In genomic region chr6:4125933-4126864, GRCh38 we compare ENCODE assay signal across 9 cellular contexts. TPM values are rescaled to one million over a fixed set of nuclear protein-coding genes. Genes with fewer than 3 reads are reported as not detected.
A peak's percentile ranks its signal among the peaks of the same experiment; 100 is the strongest.
DNase-seq lines count a peak whose midpoint lies in the region; ATAC-seq and TF ChIP-seq lines count a peak whose summit lies in the region.
"Had no signal": no experiment of that assay in that cellular context is flagged by ENCODE, and none has a peak within 500 bp of the region (broad histone marks: within the 10 kb centered on the region; RNA-seq: fewer than 3 reads in every experiment).

No MANE protein-coding gene starts in this region.

- CTCF ChIA-PET in activated CD8-positive, alpha-beta memory T cell treated with anti-CD3 and anti-CD28 coated beads, Interleukin-2, amount 10 ng/mL, durations not matched to agents 7 days and 5 days (lab: Charles Lee), result no interaction called here

- peak; percentile 67 for ATAC-seq in activated T-helper 17 cell treated with anti-CD3 and anti-CD28 coated beads, Interleukin-2, amount 50 U/mL, for 72 hours (replicated peaks)
- ATAC-seq in heart right ventricle (peak in 4 of 8 donors; percentile 49 to 94 (median 76)), HG03039 (IDR thresholded peaks at IDR 0.05; ENCODE audit: unreplicated experiment) (no peak)
- ATAC-seq in stimulated activated effector memory CD8-positive, alpha-beta T cell treated with anti-CD3 and anti-CD28 coated beads, Interleukin-12 subunit alpha, Interleukin-12 subunit beta, amount 100 ng/mL, for 72 hours, result peak; percentile 75
- no peak for ATAC-seq in activated CD8-positive, alpha-beta memory T cell treated with anti-CD3 and anti-CD28 coated beads, Interleukin-2, amount 10 ng/mL, durations not matched to agents 7 days and 5 days

- H3K4me1 ChIP-seq in heart right ventricle, result peaks cover 0 to 17% (median 7%) of the 10 kb centered on the region in 9 donors

- DNase-seq in HK-2 (ENCODE audit: unreplicated experiment) (peak; percentile 13), heart right ventricle (no peak), NCI-H1417 treated with DMSO at 0.1 percent for 48 hours (lab: John Stamatoyannopoulos, UW) (no peak)
- DNase-seq in stimulated activated effector memory CD8-positive, alpha-beta T cell treated with anti-CD3 and anti-CD28 coated beads, Interleukin-12 subunit alpha, Interleukin-12 subunit beta, amount 100 ng/mL, for 72 hours (ENCODE audit: low spot score in 2 of 2), result no peak
- no peak for DNase-seq in activated CD8-positive, alpha-beta memory T cell treated with anti-CD3 and anti-CD28 coated beads, Interleukin-2, amount 10 ng/mL, durations not matched to agents 7 days and 5 days
- DNase-seq in effector CD4-positive, alpha-beta T cell, result no peak
- DNase-seq: activated effector memory CD4-positive, alpha-beta T cell treated with anti-CD3 and anti-CD28 coated beads, Interleukin-2, amount 50 U/mL, for 16 hours had no signal

- H3K27me3 Mint-ChIP-seq in activated T-helper 17 cell treated with anti-CD3 and anti-CD28 coated beads, Interleukin-2, amount 50 U/mL, for 72 hours, result no peaks in the 10 kb centered on the region
- no peaks in the 10 kb centered on the region for H3K27me3 Mint-ChIP-seq in activated CD8-positive, alpha-beta memory T cell treated with anti-CD3 and anti-CD28 coated beads, Interleukin-2, amount 10 ng/mL, durations not matched to agents 7 days and 5 days

- peak overlapping the region; percentile 11 for H3K27ac Mint-ChIP-seq in activated T-helper 17 cell treated with anti-CD3 and anti-CD28 coated beads, Interleukin-2, amount 50 U/mL, for 72 hours
- H3K27ac Mint-ChIP-seq in stimulated activated effector memory CD8-positive, alpha-beta T cell treated with anti-CD3 and anti-CD28 coated beads, Interleukin-12 subunit alpha, Interleukin-12 subunit beta, amount 100 ng/mL, for 72 hours, result peak overlapping the region; percentile 42
- H3K27ac Mint-ChIP-seq in activated CD8-positive, alpha-beta memory T cell treated with anti-CD3 and anti-CD28 coated beads, Interleukin-2, amount 10 ng/mL, durations not matched to agents 7 days and 5 days, result no peak overlapping the region

- peaks cover 0 to 100% (median 70%) of the 10 kb centered on the region in 9 donors for H3K36me3 ChIP-seq in heart right ventricle

- peak in 5 of 9 donors; percentile 8 to 25 (median 16) for TF ChIP-seq CTCF in heart right ventricle (IDR thresholded peaks at IDR 0.05)

- H3K36me3 Mint-ChIP-seq in activated T-helper 17 cell treated with anti-CD3 and anti-CD28 coated beads, Interleukin-2, amount 50 U/mL, for 72 hours (ENCODE audit: low read depth), result peaks cover 93% of the 10 kb centered on the region
- H3K36me3 Mint-ChIP-seq in stimulated activated effector memory CD8-positive, alpha-beta T cell treated with anti-CD3 and anti-CD28 coated beads, Interleukin-12 subunit alpha, Interleukin-12 subunit beta, amount 100 ng/mL, for 72 hours, result peaks cover 95% of the 10 kb centered on the region
- H3K36me3 Mint-ChIP-seq in activated CD8-positive, alpha-beta memory T cell treated with anti-CD3 and anti-CD28 coated beads, Interleukin-2, amount 10 ng/mL, durations not matched to agents 7 days and 5 days, result peaks cover 59% of the 10 kb centered on the region

- intact Hi-C loops in heart right ventricle (cut with DNase I), result loop anchor here in 3 of 10 donors (2.0 to 10.0 kb wide), 3 partner anchors 63 to 71 kb away; no protein-coding TSS in a partner anchor

- H3K9me3 Mint-ChIP-seq in activated T-helper 17 cell treated with anti-CD3 and anti-CD28 coated beads, Interleukin-2, amount 50 U/mL, for 72 hours, result no peaks in the 10 kb centered on the region
- H3K9me3 Mint-ChIP-seq in stimulated activated effector memory CD8-positive, alpha-beta T cell treated with anti-CD3 and anti-CD28 coated beads, Interleukin-12 subunit alpha, Interleukin-12 subunit beta, amount 100 ng/mL, for 72 hours, result no peaks in the 10 kb centered on the region
- H3K9me3 Mint-ChIP-seq in activated CD8-positive, alpha-beta memory T cell treated with anti-CD3 and anti-CD28 coated beads, Interleukin-2, amount 10 ng/mL, durations not matched to agents 7 days and 5 days (ENCODE audit: low read depth), result peaks cover 3% of the 10 kb centered on the region

- no peak overlapping the region for H3K4me3 Mint-ChIP-seq in activated T-helper 17 cell treated with anti-CD3 and anti-CD28 coated beads, Interleukin-2, amount 50 U/mL, for 72 hours
- H3K4me3 Mint-ChIP-seq in stimulated activated effector memory CD8-positive, alpha-beta T cell treated with anti-CD3 and anti-CD28 coated beads, Interleukin-12 subunit alpha, Interleukin-12 subunit beta, amount 100 ng/mL, for 72 hours, result no peak overlapping the region
- H3K4me3 Mint-ChIP-seq in activated CD8-positive, alpha-beta memory T cell treated with anti-CD3 and anti-CD28 coated beads, Interleukin-2, amount 10 ng/mL, durations not matched to agents 7 days and 5 days, result no peak overlapping the region

- H3K4me3 ChIP-seq in heart right ventricle, result no peak overlapping the region

- H3K9me3 ChIP-seq in heart right ventricle, result no peaks in the 10 kb centered on the region

- WGBS in heart right ventricle, 2 donors, result 68 to 70% methylated on average over 8 of the region's 8 CpGs

- H3K4me1 Mint-ChIP-seq in activated T-helper 17 cell treated with anti-CD3 and anti-CD28 coated beads, Interleukin-2, amount 50 U/mL, for 72 hours, result peaks cover 9% of the 10 kb centered on the region
- peaks cover 9% of the 10 kb centered on the region for H3K4me1 Mint-ChIP-seq in stimulated activated effector memory CD8-positive, alpha-beta T cell treated with anti-CD3 and anti-CD28 coated beads, Interleukin-12 subunit alpha, Interleukin-12 subunit beta, amount 100 ng/mL, for 72 hours
- H3K4me1 Mint-ChIP-seq in activated CD8-positive, alpha-beta memory T cell treated with anti-CD3 and anti-CD28 coated beads, Interleukin-2, amount 10 ng/mL, durations not matched to agents 7 days and 5 days, result peaks cover 9% of the 10 kb centered on the region

- no peaks in the 10 kb centered on the region for H3K27me3 ChIP-seq in heart right ventricle

- H3K27ac ChIP-seq in heart right ventricle, result peak overlapping the region in 2 of 10 donors; percentile 5 to 15

RNA-seq across cellular contexts. Expression of gene ECI2, which starts 9.2 kb away (rescaled TPM):
- total RNA-seq in activated T-helper 17 cell treated with anti-CD3 and anti-CD28 coated beads, Interleukin-2, amount 50 U/mL, for 72 hours, result 10 to 100 TPM; 41.6 to 45.8 TPM
- total RNA-seq in heart right ventricle, result 100 to 1,000 TPM; 134 to 194 (median 163) TPM
- 100 to 1,000 TPM in 1 of 2 donors, 10 to 100 TPM in 1; 54.9 to 122 TPM for polyA plus RNA-seq in heart right ventricle
- total RNA-seq in activated CD8-positive, alpha-beta memory T cell treated with anti-CD3 and anti-CD28 coated beads, Interleukin-2, amount 10 ng/mL, durations not matched to agents 7 days and 5 days, result 10 to 100 TPM; 45.0 to 45.5 TPM

RNA-seq across cellular contexts. Expression of gene FAM217A, which starts 47.3 kb away (rescaled TPM):
- total RNA-seq in activated T-helper 17 cell treated with anti-CD3 and anti-CD28 coated beads, Interleukin-2, amount 50 U/mL, for 72 hours, result not detected
- not detected for total RNA-seq in heart right ventricle
- polyA plus RNA-seq in heart right ventricle, result not detected
- total RNA-seq in activated CD8-positive, alpha-beta memory T cell treated with anti-CD3 and anti-CD28 coated beads, Interleukin-2, amount 10 ng/mL, durations not matched to agents 7 days and 5 days, result not detected

Comparison
In these comparisons a context has a peak if more than half of its experiments do, and no peak if none do; other contexts are left out.
1. ATAC-seq: peak in activated T-helper 17 cell treated with anti-CD3 and anti-CD28 coated beads, Interleukin-2, amount 50 U/mL, for 72 hours (single experiment) and stimulated activated effector memory CD8-positive, alpha-beta T cell treated with anti-CD3 and anti-CD28 coated beads, Interleukin-12 subunit alpha, Interleukin-12 subunit beta, amount 100 ng/mL, for 72 hours (single experiment); none in HG03039 (single experiment) and activated CD8-positive, alpha-beta memory T cell treated with anti-CD3 and anti-CD28 coated beads, Interleukin-2, amount 10 ng/mL, durations not matched to agents 7 days and 5 days (single experiment).